In the genomic region with DNA sequence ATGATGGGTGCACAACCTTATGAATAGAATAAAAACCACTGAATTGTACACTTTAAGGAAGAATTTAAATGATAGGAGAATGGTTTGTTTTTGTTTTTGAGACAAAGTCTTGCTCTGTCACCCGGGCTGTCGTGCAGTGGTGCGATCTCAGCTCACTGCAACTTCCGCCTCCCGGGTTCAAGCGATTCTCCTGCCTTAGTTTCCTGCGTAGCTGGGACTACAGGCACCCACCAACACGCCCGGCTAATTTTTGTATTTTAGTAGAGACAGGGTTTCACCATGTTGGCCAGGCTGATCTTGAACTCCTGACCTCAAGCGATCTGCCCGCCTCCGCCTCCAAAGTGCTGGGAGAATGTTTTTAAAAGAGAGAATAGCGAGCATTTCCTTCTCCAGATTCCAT, we compare ENCODE assay signal across 9 cellular contexts. TPM values are rescaled to one million over a fixed set of nuclear protein-coding genes. Genes with fewer than 3 reads are reported as not detected.
A peak's percentile ranks its signal among the peaks of the same experiment; 100 is the strongest.
DNase-seq lines count a peak whose midpoint lies in the region; ATAC-seq, FAIRE-seq and TF ChIP-seq lines count a peak whose summit lies in the region.
"Not testable (repeated sequence)": the region's sequence is repeated elsewhere in the genome, so short reads cannot be mapped to it uniquely, and the experiment has no call there.
"Had no signal": no experiment of that assay in that cellular context is flagged by ENCODE, and none has a peak within 500 bp of the region (broad histone marks: within the 10 kb centered on the region; RNA-seq: fewer than 3 reads in every experiment).

No MANE protein-coding gene starts in this region.

- POLR2A ChIA-PET in CD8-positive, alpha-beta memory T cell (lab: Charles Lee); T-cell (lab: Charles Lee): not testable (repeated sequence)

- H3K4me3 Mint-ChIP-seq in CD8-positive, alpha-beta memory T cell; activated naive CD4-positive, alpha-beta T cell treated with anti-CD3 and anti-CD28 coated beads, Interleukin-2, amount 50 U/mL, for 24 hours: not testable (repeated sequence)
- H3K4me3 Mint-ChIP-seq in T-cell, result peak overlapping the region in 1 of 3 donors; percentile 71
- peak overlapping the region; percentile 33 for H3K4me3 Mint-ChIP-seq in endothelial cell (ENCODE audit: unreplicated experiment)
- H3K4me3 Mint-ChIP-seq in natural killer cell, result peak overlapping the region; percentile 59

- peak overlapping the region; percentile 38 for H3K27ac ChIP-seq in CD8-positive, alpha-beta memory T cell (ENCODE audit: low read depth, low read length)
- not testable (repeated sequence) for H3K27ac ChIP-seq in kidney (ENCODE audit: low read depth in 2 of 2, low read length in 2 of 2)

- CTCF ChIA-PET in CD8-positive, alpha-beta memory T cell (lab: Charles Lee); T-cell (lab: Charles Lee): not testable (repeated sequence)

- not testable (repeated sequence) for H3K4me3 ChIP-seq in CD8-positive, alpha-beta memory T cell (ENCODE audit: low read length); kidney (ENCODE audit: low read length in 2 of 2)

- intact Hi-C loops in kidney (cut with DNase I), result not testable (repeated sequence)
- intact Hi-C loops in natural killer cell (cut with micrococcal nuclease), result loop anchor here (5.0 kb wide), 1 partner anchor 35 kb away; no protein-coding TSS in a partner anchor

- H3K36me3 Mint-ChIP-seq in CD8-positive, alpha-beta memory T cell; T-cell; activated naive CD4-positive, alpha-beta T cell treated with anti-CD3 and anti-CD28 coated beads, Interleukin-2, amount 50 U/mL, for 24 hours; endothelial cell (ENCODE audit: low read depth, unreplicated experiment); natural killer cell: not testable (repeated sequence)

- DNase-seq in CD8-positive, alpha-beta memory T cell; T-cell; endothelial cell (ENCODE audit: low spot score); natural killer cell: not testable (repeated sequence)
- peak; percentile 17 for DNase-seq in kidney

- H3K4me1 Mint-ChIP-seq in CD8-positive, alpha-beta memory T cell, result peaks cover 25 to 40% (median 32%) of the 10 kb centered on the region in 3 donors
- H3K4me1 Mint-ChIP-seq in T-cell (peaks cover 34 to 59% (median 40%) of the 10 kb centered on the region in 3 donors), endothelial cell (ENCODE audit: unreplicated experiment) (peaks cover 57% of the 10 kb centered on the region), natural killer cell (peaks cover 36 to 47% of the 10 kb centered on the region in 2 donors)
- peaks cover 59% of the 10 kb centered on the region for H3K4me1 Mint-ChIP-seq in activated naive CD4-positive, alpha-beta T cell treated with anti-CD3 and anti-CD28 coated beads, Interleukin-2, amount 50 U/mL, for 24 hours

- not testable (repeated sequence) for H3K9me3 ChIP-seq in CD8-positive, alpha-beta memory T cell (ENCODE audit: low read length); kidney (ENCODE audit: control insufficient read depth in 1 of 2, low read length in 2 of 2)

- not testable (repeated sequence) for H3K27me3 Mint-ChIP-seq in CD8-positive, alpha-beta memory T cell; T-cell; activated naive CD4-positive, alpha-beta T cell treated with anti-CD3 and anti-CD28 coated beads, Interleukin-2, amount 50 U/mL, for 24 hours
- peaks cover 15% of the 10 kb centered on the region for H3K27me3 Mint-ChIP-seq in endothelial cell (ENCODE audit: unreplicated experiment)
- H3K27me3 Mint-ChIP-seq in natural killer cell (ENCODE audit: low read depth in 2 of 2), result peaks cover 24 to 26% of the 10 kb centered on the region in 2 donors

- not testable (repeated sequence) for TF ChIP-seq CTCF in endothelial cell (IDR thresholded peaks at IDR 0.05; ENCODE audit: unreplicated experiment); kidney (IDR thresholded peaks at IDR 0.05; ENCODE audit: borderline replicate concordance, extremely low read depth, insufficient read depth); natural killer cell (IDR thresholded peaks at IDR 0.05)

- not testable (repeated sequence) for H3K9me3 Mint-ChIP-seq in CD8-positive, alpha-beta memory T cell; T-cell; activated naive CD4-positive, alpha-beta T cell treated with anti-CD3 and anti-CD28 coated beads, Interleukin-2, amount 50 U/mL, for 24 hours; endothelial cell (ENCODE audit: unreplicated experiment); natural killer cell

- not testable (repeated sequence) for H3K9ac ChIP-seq in kidney (ENCODE audit: low read length in 2 of 2)

- H3K27ac Mint-ChIP-seq in CD8-positive, alpha-beta memory T cell, result peak overlapping the region in 1 of 8 donors; percentile 34
- H3K27ac Mint-ChIP-seq in T-cell, result peak overlapping the region; percentile 77 to 84
- peak overlapping the region; percentile 13 for H3K27ac Mint-ChIP-seq in activated naive CD4-positive, alpha-beta T cell treated with anti-CD3 and anti-CD28 coated beads, Interleukin-2, amount 50 U/mL, for 24 hours
- peak overlapping the region; percentile 75 for H3K27ac Mint-ChIP-seq in endothelial cell (ENCODE audit: unreplicated experiment)
- H3K27ac Mint-ChIP-seq in natural killer cell, result not testable (repeated sequence)

- H3K4me1 ChIP-seq in CD8-positive, alpha-beta memory T cell (ENCODE audit: insufficient read depth, low read length), result peaks cover 46% of the 10 kb centered on the region
- not testable (repeated sequence) for H3K4me1 ChIP-seq in kidney (ENCODE audit: control insufficient read depth in 1 of 2, insufficient read depth in 1 of 2, low read depth in 1 of 2, low read length in 2 of 2)

- not testable (repeated sequence) for H3K27me3 ChIP-seq in CD8-positive, alpha-beta memory T cell (ENCODE audit: insufficient read depth, low read length, poor library complexity, severe bottlenecking)

- FAIRE-seq in kidney (lab: Jason Lieb, UNC), result not testable (repeated sequence)

- H3K36me3 ChIP-seq in CD8-positive, alpha-beta memory T cell (ENCODE audit: insufficient read depth, low read length); kidney (ENCODE audit: control insufficient read depth in 1 of 2, insufficient read depth in 2 of 2, low read length in 2 of 2): not testable (repeated sequence)

- not testable (repeated sequence) for ATAC-seq in T-cell (replicated peaks in 1 of 4); natural killer cell

RNA-seq across cellular contexts. Expression of a gene that starts 33.5 kb away (rescaled TPM):
- total RNA-seq in CD8-positive, alpha-beta memory T cell, result 10 to 100 TPM; 31.4 to 32.3 TPM
- 22.2 TPM for polyA plus RNA-seq in CD8-positive, alpha-beta memory T cell
- total RNA-seq in T-cell (10 to 100 TPM; 18.6 to 26.9 (median 20.0) TPM), endothelial cell (ENCODE audit: unreplicated experiment) (45.4 TPM), kidney (30.7 TPM), natural killer cell (1 to 10 TPM; 6.0 to 8.3 (median 7.9) TPM)
- polyA plus RNA-seq in kidney (ENCODE audit: insufficient read depth, low read depth, low replicate concordance), result 21.6 TPM

RNA-seq across cellular contexts. Expression of a gene that starts 54.1 kb away (rescaled TPM):
- total RNA-seq in CD8-positive, alpha-beta memory T cell, result not detected
- polyA plus RNA-seq in CD8-positive, alpha-beta memory T cell, result 0.05 TPM
- total RNA-seq in T-cell (under 1 TPM in 2 of 5 donors, not detected in 3; 0.09 to 0.20 TPM), endothelial cell (ENCODE audit: unreplicated experiment) (0.18 TPM), kidney (0.88 TPM), natural killer cell (not detected)
- 8.4 TPM for polyA plus RNA-seq in kidney (ENCODE audit: insufficient read depth, low read depth, low replicate concordance)
- total RNA-seq: Calu3, H4 had no signal
- polyA plus RNA-seq: BJ had no signal
